8 cellular contexts compared by ENCODE assay signal in genomic region chr4:131644619-131645018, GRCh38.
DNase-seq lines count a peak whose midpoint lies in the region; ATAC-seq and TF ChIP-seq lines count a peak whose summit lies in the region.

No MANE protein-coding gene starts in this region.

- ATAC-seq in right cardiac atrium, result no peak
- ATAC-seq in HG03460 (IDR thresholded peaks at IDR 0.05; ENCODE audit: unreplicated experiment), result no peak

- CTCF ChIA-PET in HEK293T (lab: Yijun Ruan, JAX), result no interaction called here

- H3K4me1 ChIP-seq in hepatocyte (ENCODE audit: insufficient read depth), result no peaks in the 10 kb centered on the region
- no peaks in the 10 kb centered on the region for H3K4me1 ChIP-seq in right cardiac atrium (ENCODE audit: control insufficient read depth, insufficient read depth, low read length)

- POLR2A ChIA-PET in HEK293T (lab: Yijun Ruan, JAX), result no interaction called here

- 29% methylated on average over 1 of the region's 1 CpG for WGBS in hepatocyte (ENCODE audit: low lambda C conversion rate, missing lambda C conversion rate)
- 30% methylated on average over 1 of the region's 1 CpG for WGBS in right cardiac atrium

- peak; percentile 1 for DNase-seq in AG08396 (ENCODE audit: low spot score)
- peak; percentile 32 for DNase-seq in HEK293T (ENCODE audit: extremely low spot score)
- DNase-seq in SW480 (ENCODE audit: low spot score), result peak; percentile 1
- peak; percentile 26 for DNase-seq in hepatocyte (ENCODE audit: low spot score)
- no peak for DNase-seq in cerebellum (ENCODE audit: low spot score)
- DNase-seq in cardiac septum (ENCODE audit: low spot score), result no peak
- DNase-seq in right cardiac atrium, result no peak

- H3K36me3 ChIP-seq in hepatocyte (replicated peaks; ENCODE audit: insufficient read depth, low read depth), result no peaks in the 10 kb centered on the region

- H3K9me2 ChIP-seq in hepatocyte (replicated peaks; ENCODE audit: insufficient read depth), result no peaks in the 10 kb centered on the region

- no peak overlapping the region for H2AFZ ChIP-seq in hepatocyte

- no peaks in the 10 kb centered on the region for H3K27me3 ChIP-seq in hepatocyte
- H3K27me3 ChIP-seq in right cardiac atrium (ENCODE audit: control insufficient read depth, insufficient read depth), result no peaks in the 10 kb centered on the region

- H3K4me2 ChIP-seq in hepatocyte, result no peak overlapping the region

- peak; percentile 40 for TF ChIP-seq CTCF in hepatocyte (IDR thresholded peaks at IDR 0.05; ENCODE audit: poor library complexity)

- H3K4me3 ChIP-seq in hepatocyte, result no peak overlapping the region
- no peak overlapping the region for H3K4me3 ChIP-seq in right cardiac atrium (ENCODE audit: low read length)

- H3K27ac ChIP-seq in hepatocyte (no peak overlapping the region), right cardiac atrium (ENCODE audit: low read length) (no peak overlapping the region)

- H3K9me3 ChIP-seq in hepatocyte (ENCODE audit: low read depth), result no peaks in the 10 kb centered on the region
- no peaks in the 10 kb centered on the region for H3K9me3 ChIP-seq in right cardiac atrium (ENCODE audit: control insufficient read depth, low read length)

- H4K20me1 ChIP-seq in hepatocyte (ENCODE audit: insufficient read depth, poor library complexity, severe bottlenecking), result no peaks in the 10 kb centered on the region

- intact Hi-C loops in cardiac septum (cut with DNase I), result no loop called here
- intact Hi-C loops in right cardiac atrium (cut with DNase I), result no loop called here

- H3K79me2 ChIP-seq in hepatocyte, result no peaks in the 10 kb centered on the region

TF ChIP-seq in HEK293T, 16 proteins besides CTCF, POLR2A, EP300 and RAD21:
- TF ChIP-seq CTBP1 (IDR thresholded peaks at IDR 0.05; ENCODE audit: borderline replicate concordance), result no peak
- TF ChIP-seq PKNOX1 (IDR thresholded peaks at IDR 0.05), result no peak
- TF ChIP-seq NFRKB (IDR thresholded peaks at IDR 0.05), result no peak
- no peak for TF ChIP-seq HDGF (IDR thresholded peaks at IDR 0.05; ENCODE audit: borderline replicate concordance)
- TF ChIP-seq LEF1 (IDR thresholded peaks at IDR 0.05; ENCODE audit: borderline replicate concordance), result no peak
- no peak for TF ChIP-seq ARNT (IDR thresholded peaks at IDR 0.05)
- no peak for TF ChIP-seq BHLHE40 (IDR thresholded peaks at IDR 0.05; ENCODE audit: borderline replicate concordance)
- no peak for TF ChIP-seq FOXM1 (IDR thresholded peaks at IDR 0.05; ENCODE audit: borderline replicate concordance)

Comparison
In these comparisons a context has a peak if more than half of its experiments do, and no peak if none do; other contexts are left out.
1. DNase-seq: peak in AG08396 (single experiment), HEK293T (single experiment), SW480 (single experiment) and hepatocyte (single experiment); none in cerebellum (single experiment), cardiac septum (single experiment) and right cardiac atrium (0 of 3).